ENCODE assay signal across 15 cellular contexts in genomic region chr11:119910650-119911049, GRCh38.
DNase-seq lines count a peak whose midpoint lies in the region; ATAC-seq and TF ChIP-seq lines count a peak whose summit lies in the region.
"Had no signal": no experiment of that assay in that cellular context is flagged by ENCODE, and none has a peak within 500 bp of the region (broad histone marks: within the 10 kb centered on the region; RNA-seq: fewer than 3 reads in every experiment).

No MANE protein-coding gene starts in this region.

- H3K36me3 ChIP-seq in transverse colon (no peaks in the 10 kb centered on the region), uterus (no peaks in the 10 kb centered on the region)

- H3K4me1 ChIP-seq in transverse colon (peaks cover 0 to 38% (median 32%) of the 10 kb centered on the region in 4 donors), uterus (no peaks in the 10 kb centered on the region)
- H3K4me1 ChIP-seq: A549 had no signal

- H3K36me3 Mint-ChIP-seq in activated CD4-positive, alpha-beta T cell treated with anti-CD3 and anti-CD28 coated beads, Interleukin-2, amount 10 ng/mL, durations not matched to agents 7 days and 5 days (ENCODE audit: low read depth) = no peaks in the 10 kb centered on the region
- H3K36me3 Mint-ChIP-seq: CD14-positive monocyte; CD8-positive, alpha-beta T cell had no signal

- no peaks in the 10 kb centered on the region for H3K9me3 Mint-ChIP-seq in activated CD4-positive, alpha-beta T cell treated with anti-CD3 and anti-CD28 coated beads, Interleukin-2, amount 10 ng/mL, durations not matched to agents 7 days and 5 days

- DNase-seq in dorsolateral prefrontal cortex (no peak), posterior vena cava (ENCODE audit: low spot score) (peak; percentile 49), transverse colon (no peak), uterus (no peak)
- DNase-seq in activated CD4-positive, alpha-beta T cell treated with anti-CD3 and anti-CD28 coated beads, Interleukin-2, amount 10 ng/mL, durations not matched to agents 7 days and 5 days = no peak
- DNase-seq: Caco-2; CD8-positive, alpha-beta T cell; DND-41; GF-D8; HCEC 1CT had no signal

- H3K27me3 ChIP-seq in dorsolateral prefrontal cortex = no peaks in the 10 kb centered on the region
- no peaks in the 10 kb centered on the region for H3K27me3 ChIP-seq in transverse colon
- no peaks in the 10 kb centered on the region for H3K27me3 ChIP-seq in uterus

- TF ChIP-seq POLR2A in transverse colon (IDR thresholded peaks at IDR 0.05) (no peak), uterus (IDR thresholded peaks at IDR 0.05) (no peak)

- no peak for ATAC-seq in HG03045 (IDR thresholded peaks at IDR 0.05; ENCODE audit: unreplicated experiment)
- ATAC-seq: A549; CD8-positive, alpha-beta T cell had no signal

- H3K4me3 Mint-ChIP-seq in activated CD4-positive, alpha-beta T cell treated with anti-CD3 and anti-CD28 coated beads, Interleukin-2, amount 10 ng/mL, durations not matched to agents 7 days and 5 days = no peak overlapping the region
- H3K4me3 Mint-ChIP-seq: CD8-positive, alpha-beta T cell had no signal

- intact Hi-C loops in dorsolateral prefrontal cortex (cut with DNase I) (no loop called here), posterior vena cava (cut with DNase I) (no loop called here), transverse colon (cut with DNase I; ENCODE audit: low total_unique reads) (no loop called here), uterus (cut with DNase I; ENCODE audit: low total_unique reads) (no loop called here)

- H3K27me3 Mint-ChIP-seq in activated CD4-positive, alpha-beta T cell treated with anti-CD3 and anti-CD28 coated beads, Interleukin-2, amount 10 ng/mL, durations not matched to agents 7 days and 5 days = peaks cover 3% of the 10 kb centered on the region

- CTCF ChIA-PET in activated CD4-positive, alpha-beta T cell treated with anti-CD3 and anti-CD28 coated beads, Interleukin-2, amount 10 ng/mL, durations not matched to agents 7 days and 5 days (lab: Charles Lee) = no interaction called here

- no peak overlapping the region for H3K27ac Mint-ChIP-seq in activated CD4-positive, alpha-beta T cell treated with anti-CD3 and anti-CD28 coated beads, Interleukin-2, amount 10 ng/mL, durations not matched to agents 7 days and 5 days
- H3K27ac Mint-ChIP-seq: CD14-positive monocyte; CD8-positive, alpha-beta T cell had no signal

- peak overlapping the region; percentile 94 for H3K27ac ChIP-seq in angular gyrus (ENCODE audit: low read depth, low read length)
- peak overlapping the region in 58 of 59 donors; percentile 19 to 95 (median 84) for H3K27ac ChIP-seq in dorsolateral prefrontal cortex
- H3K27ac ChIP-seq in transverse colon = peak overlapping the region in 3 of 4 donors; percentile 45 to 87 (median 86)
- H3K27ac ChIP-seq in uterus = no peak overlapping the region
- H3K27ac ChIP-seq: A549, HL-60 had no signal

- in situ Hi-C loops in transverse colon (cut with MboI; ENCODE audit: low pct_ligation_motif_present in 1 of 4, low pct_unique_long_range_greater_than_20kb in 1 of 4, low sequenced_read_pairs in 3 of 4) = no loop called here

- WGBS in transverse colon (ENCODE audit: low coverage in 1 of 2), 2 donors = 69% methylated on average over 2 of the region's 2 CpGs; no CpG with 5 or more reads in 1 of the 2 donors

- H3K4me3 ChIP-seq in dorsolateral prefrontal cortex (no peak overlapping the region), transverse colon (no peak overlapping the region), uterus (no peak overlapping the region)
- H3K4me3 ChIP-seq: A549 had no signal

- no peaks in the 10 kb centered on the region for H3K4me1 Mint-ChIP-seq in activated CD4-positive, alpha-beta T cell treated with anti-CD3 and anti-CD28 coated beads, Interleukin-2, amount 10 ng/mL, durations not matched to agents 7 days and 5 days
- H3K4me1 Mint-ChIP-seq: CD14-positive monocyte had no signal

- no peak for TF ChIP-seq EP300 in transverse colon (IDR thresholded peaks at IDR 0.05; ENCODE audit: low read depth)

- POLR2A ChIA-PET in activated CD4-positive, alpha-beta T cell treated with anti-CD3 and anti-CD28 coated beads, Interleukin-2, amount 10 ng/mL, durations not matched to agents 7 days and 5 days (lab: Charles Lee) = no interaction called here

- no peak for TF ChIP-seq CTCF in dorsolateral prefrontal cortex (IDR thresholded peaks at IDR 0.05 in 54 of 56, conservative IDR thresholded peaks at IDR 0.05 in 2 of 56; ENCODE audit: low read depth in 1 of 56, partially characterized antibody in 56 of 56)
- TF ChIP-seq CTCF in transverse colon (IDR thresholded peaks at IDR 0.05) = no peak
- no peak for TF ChIP-seq CTCF in uterus (IDR thresholded peaks at IDR 0.05)

- no peaks in the 10 kb centered on the region for H3K9me3 ChIP-seq in transverse colon
- H3K9me3 ChIP-seq in uterus = no peaks in the 10 kb centered on the region
- H3K9me3 ChIP-seq: A549 had no signal

Comparison
In these comparisons a context has a peak if more than half of its experiments do, and no peak if none do; other contexts are left out.
1. H3K27ac ChIP-seq: peak in angular gyrus (single experiment), dorsolateral prefrontal cortex (58 of 59) and transverse colon (3 of 4); none in uterus (0 of 2).